Comparison of ENCODE assay signal across 8 cellular contexts in genomic region chr10:73773152-73773879, GRCh38. TPM values are rescaled to one million over a fixed set of nuclear protein-coding genes. Genes with fewer than 3 reads are reported as not detected.
A peak's percentile ranks its signal among the peaks of the same experiment; 100 is the strongest.
DNase-seq lines count a peak whose midpoint lies in the region; ATAC-seq, FAIRE-seq and TF ChIP-seq lines count a peak whose summit lies in the region.

No MANE protein-coding gene starts in this region.

- peak overlapping the region; percentile 52 to 74 (median 73) for H3K4me3 ChIP-seq in keratinocyte (ENCODE audit: control insufficient read depth in 2 of 3, extremely low read depth in 1 of 3, insufficient read depth in 2 of 3, low read depth in 1 of 3, low read length in 3 of 3)

- peak overlapping the region; percentile 95 for H3K27ac Mint-ChIP-seq in activated naive CD8-positive, alpha-beta T cell treated with anti-CD3 and anti-CD28 coated beads, Interleukin-2, amount 10 ng/mL, durations not matched to agents 7 days and 5 days
- peak overlapping the region; percentile 89 to 95 for H3K27ac Mint-ChIP-seq in stimulated activated naive CD8-positive, alpha-beta T cell treated with anti-CD3 and anti-CD28 coated beads, Interleukin-15, amount 100 ng/mL, for 72 hours

- no peak for TF ChIP-seq CTCF in keratinocyte (optimal IDR thresholded peaks at IDR 0.05 in 1 of 3, IDR thresholded peaks at IDR 0.05 in 1 of 3, conservative IDR thresholded peaks at IDR 0.05 in 1 of 3; ENCODE audit: extremely low read depth in 1 of 3, insufficient read depth in 2 of 3, low read length in 3 of 3)

- no peak for FAIRE-seq in keratinocyte (lab: Jason Lieb, UNC)

- H3K4me3 Mint-ChIP-seq in activated naive CD8-positive, alpha-beta T cell treated with anti-CD3 and anti-CD28 coated beads, Interleukin-2, amount 10 ng/mL, durations not matched to agents 7 days and 5 days, result peak overlapping the region; percentile 91
- peak overlapping the region; percentile 91 to 95 for H3K4me3 Mint-ChIP-seq in stimulated activated naive CD8-positive, alpha-beta T cell treated with anti-CD3 and anti-CD28 coated beads, Interleukin-15, amount 100 ng/mL, for 72 hours

- peaks cover 56% of the 10 kb centered on the region for H3K36me3 Mint-ChIP-seq in activated naive CD8-positive, alpha-beta T cell treated with anti-CD3 and anti-CD28 coated beads, Interleukin-2, amount 10 ng/mL, durations not matched to agents 7 days and 5 days

- H2AFZ ChIP-seq in keratinocyte (ENCODE audit: control insufficient read depth, low read length), result peak overlapping the region; percentile 76

- peaks cover 51% of the 10 kb centered on the region for H3K4me1 Mint-ChIP-seq in activated naive CD8-positive, alpha-beta T cell treated with anti-CD3 and anti-CD28 coated beads, Interleukin-2, amount 10 ng/mL, durations not matched to agents 7 days and 5 days
- H3K4me1 Mint-ChIP-seq in stimulated activated naive CD8-positive, alpha-beta T cell treated with anti-CD3 and anti-CD28 coated beads, Interleukin-15, amount 100 ng/mL, for 72 hours, result peaks cover 67% of the 10 kb centered on the region

- H3K79me2 ChIP-seq in keratinocyte (ENCODE audit: control insufficient read depth, insufficient read depth, low read length), result peaks cover 36% of the 10 kb centered on the region

- H3K27me3 Mint-ChIP-seq in activated naive CD8-positive, alpha-beta T cell treated with anti-CD3 and anti-CD28 coated beads, Interleukin-2, amount 10 ng/mL, durations not matched to agents 7 days and 5 days, result no peaks in the 10 kb centered on the region
- H3K27me3 Mint-ChIP-seq in stimulated activated naive CD8-positive, alpha-beta T cell treated with anti-CD3 and anti-CD28 coated beads, Interleukin-15, amount 100 ng/mL, for 72 hours, result no peaks in the 10 kb centered on the region

- H3K4me2 ChIP-seq in keratinocyte (ENCODE audit: control insufficient read depth, extremely low read depth, insufficient read depth, low read depth, low read length), result peak overlapping the region; percentile 82

- H3K27me3 ChIP-seq in keratinocyte (ENCODE audit: control insufficient read depth, extremely low read depth, insufficient read depth, low read length), result no peaks in the 10 kb centered on the region

- ATAC-seq in HG03457 (IDR thresholded peaks at IDR 0.05; ENCODE audit: unreplicated experiment) (peak; percentile 3), GM18517 (IDR thresholded peaks at IDR 0.05; ENCODE audit: unreplicated experiment) (no peak), HG03521 (IDR thresholded peaks at IDR 0.05; ENCODE audit: unreplicated experiment) (no peak)
- ATAC-seq in activated naive CD8-positive, alpha-beta T cell treated with anti-CD3 and anti-CD28 coated beads, Interleukin-2, amount 10 ng/mL, durations not matched to agents 7 days and 5 days (ENCODE audit: low read depth), result no peak
- ATAC-seq in stimulated activated naive CD8-positive, alpha-beta T cell treated with anti-CD3 and anti-CD28 coated beads, Interleukin-15, amount 100 ng/mL, for 72 hours, result peak; percentile 6

- no peak for DNase-seq in activated naive CD8-positive, alpha-beta T cell treated with anti-CD3 and anti-CD28 coated beads, Interleukin-2, amount 10 ng/mL, durations not matched to agents 7 days and 5 days
- DNase-seq in keratinocyte (ENCODE audit: low read depth, low spot score) (no peak), Kasumi-1 (lab: John Stamatoyannopoulos, UW) (no peak)
- no peak for DNase-seq in stimulated activated naive CD8-positive, alpha-beta T cell treated with anti-CD3 and anti-CD28 coated beads, Interleukin-15, amount 100 ng/mL, for 72 hours

- H3K27ac ChIP-seq in keratinocyte (ENCODE audit: control insufficient read depth, insufficient read depth, low read length), result peak overlapping the region; percentile 68

- H3K9me3 ChIP-seq in ES-I3 (ENCODE audit: control insufficient read depth, insufficient read depth, low read length) (no peaks in the 10 kb centered on the region), keratinocyte (ENCODE audit: control insufficient read depth, low read depth, low read length) (no peaks in the 10 kb centered on the region)

- no peaks in the 10 kb centered on the region for H3K9me1 ChIP-seq in keratinocyte (ENCODE audit: control insufficient read depth, extremely low read depth, insufficient read depth, low read length)

- H3K9me3 Mint-ChIP-seq in activated naive CD8-positive, alpha-beta T cell treated with anti-CD3 and anti-CD28 coated beads, Interleukin-2, amount 10 ng/mL, durations not matched to agents 7 days and 5 days, result no peaks in the 10 kb centered on the region
- no peaks in the 10 kb centered on the region for H3K9me3 Mint-ChIP-seq in stimulated activated naive CD8-positive, alpha-beta T cell treated with anti-CD3 and anti-CD28 coated beads, Interleukin-15, amount 100 ng/mL, for 72 hours

- H3K9ac ChIP-seq in ES-I3 (ENCODE audit: low read depth, low read length) (peak overlapping the region; percentile 90), keratinocyte (ENCODE audit: control insufficient read depth, extremely low read depth, insufficient read depth, low read length) (peak overlapping the region; percentile 81)

- H3K36me3 ChIP-seq in ES-I3 (ENCODE audit: insufficient read depth, low read length), result peaks cover 6% of the 10 kb centered on the region
- H3K36me3 ChIP-seq in keratinocyte (ENCODE audit: control insufficient read depth in 2 of 2, extremely low read depth in 1 of 2, insufficient read depth in 2 of 2, low read length in 2 of 2), result peaks cover 24 to 35% of the 10 kb centered on the region in 2 experiments

- peaks cover 5% of the 10 kb centered on the region for H4K20me1 ChIP-seq in keratinocyte (ENCODE audit: control insufficient read depth, extremely low read depth, insufficient read depth, low read length)

- H3K4me1 ChIP-seq in ES-I3 (ENCODE audit: insufficient read depth, low read length) (peaks cover 4% of the 10 kb centered on the region; the same call in 1 of the 2 replicates), keratinocyte (ENCODE audit: control insufficient read depth, extremely low read depth, insufficient read depth, low read length) (peaks cover 29% of the 10 kb centered on the region)

- dilution Hi-C loops in keratinocyte (cut with MboI; ENCODE audit: extremely low pct_ligation_motif_present, low sequenced_read_pairs), result no loop called here

- POLR2A ChIA-PET in activated naive CD8-positive, alpha-beta T cell treated with anti-CD3 and anti-CD28 coated beads, Interleukin-2, amount 10 ng/mL, durations not matched to agents 7 days and 5 days (lab: Charles Lee), result interaction anchor here (0.6 to 4.1 kb wide), 10 partner anchors 10 to 129 kb away, joined by 3 to 101 read pairs (median 6); partner anchors contain the start of genes CAMK2G, CHCHD1, SEC24C and ZSWIM8

RNA-seq across cellular contexts. Expression of gene CHCHD1, which starts 8.5 kb away (rescaled TPM):
- total RNA-seq in activated naive CD8-positive, alpha-beta T cell treated with anti-CD3 and anti-CD28 coated beads, Interleukin-2, amount 10 ng/mL, durations not matched to agents 7 days and 5 days, result 10 to 100 TPM; 23.0 to 24.8 TPM
- 39.5 to 59.8 TPM (median 49.8 TPM) in 3 replicates for polyA plus RNA-seq in keratinocyte
- 49.7 TPM for polyA plus RNA-seq in keratinocyte (2011; ENCODE audit: low read depth)
- polyA plus RNA-seq in keratinocyte (2011; cell fraction: cytosol; rRNA removed), result 26.6 and 41.9 TPM in 2 replicates
- polyA plus RNA-seq in keratinocyte (2011; cell fraction: nucleus; rRNA removed), result 14.0 and 21.6 TPM in 2 replicates
- 52.0 and 68.1 TPM in 2 replicates for polyA plus RNA-seq in keratinocyte (2012; ENCODE audit: low replicate concordance)
- polyA minus RNA-seq in keratinocyte, result 3.7 to 6.7 TPM (median 5.2 TPM) in 3 replicates
- 10.2 TPM for polyA minus RNA-seq in keratinocyte (2011; cell fraction: cytosol; rRNA and poly(A)+ RNA removed)
- 2.2 and 2.6 TPM in 2 replicates for polyA minus RNA-seq in keratinocyte (2011; cell fraction: nucleus; rRNA and poly(A)+ RNA removed)

RNA-seq across cellular contexts. Expression of gene ZSWIM8, which starts 12.1 kb away (rescaled TPM):
- total RNA-seq in activated naive CD8-positive, alpha-beta T cell treated with anti-CD3 and anti-CD28 coated beads, Interleukin-2, amount 10 ng/mL, durations not matched to agents 7 days and 5 days, result 10 to 100 TPM; 93.4 to 95.2 TPM
- 34.2 to 83.5 TPM (median 39.2 TPM) in 3 replicates for polyA plus RNA-seq in keratinocyte
- polyA plus RNA-seq in keratinocyte (2011; ENCODE audit: low read depth), result 39.5 TPM
- polyA plus RNA-seq in keratinocyte (2011; cell fraction: cytosol; rRNA removed), result 26.0 and 40.6 TPM in 2 replicates
- polyA plus RNA-seq in keratinocyte (2011; cell fraction: nucleus; rRNA removed), result 130 and 180 TPM in 2 replicates
- 45.9 and 88.6 TPM in 2 replicates for polyA plus RNA-seq in keratinocyte (2012; ENCODE audit: low replicate concordance)
- polyA minus RNA-seq in keratinocyte, result 74.5 to 131 TPM (median 122 TPM) in 3 replicates
- polyA minus RNA-seq in keratinocyte (2011; cell fraction: cytosol; rRNA and poly(A)+ RNA removed), result 52.0 TPM
- 96.3 and 104 TPM in 2 replicates for polyA minus RNA-seq in keratinocyte (2011; cell fraction: nucleus; rRNA and poly(A)+ RNA removed)

RNA-seq across cellular contexts. Expression of gene SEC24C, which starts 29.1 kb away (rescaled TPM):
- total RNA-seq in activated naive CD8-positive, alpha-beta T cell treated with anti-CD3 and anti-CD28 coated beads, Interleukin-2, amount 10 ng/mL, durations not matched to agents 7 days and 5 days, result 10 to 100 TPM; 96.3 to 96.7 TPM
- 65.3 to 78.4 TPM (median 75.8 TPM) in 3 replicates for polyA plus RNA-seq in keratinocyte
- polyA plus RNA-seq in keratinocyte (2011; ENCODE audit: low read depth), result 51.1 TPM
- 61.3 and 69.4 TPM in 2 replicates for polyA plus RNA-seq in keratinocyte (2011; cell fraction: cytosol; rRNA removed)
- polyA plus RNA-seq in keratinocyte (2011; cell fraction: nucleus; rRNA removed), result 145 and 162 TPM in 2 replicates
- polyA plus RNA-seq in keratinocyte (2012; ENCODE audit: low replicate concordance), result 46.1 and 65.3 TPM in 2 replicates
- polyA minus RNA-seq in keratinocyte, result 120 to 259 TPM (median 139 TPM) in 3 replicates
- polyA minus RNA-seq in keratinocyte (2011; cell fraction: cytosol; rRNA and poly(A)+ RNA removed), result 67.5 TPM
- polyA minus RNA-seq in keratinocyte (2011; cell fraction: nucleus; rRNA and poly(A)+ RNA removed), result 86.9 and 109 TPM in 2 replicates

RNA-seq across cellular contexts. Expression of gene NDST2, which starts 38.1 kb away (rescaled TPM):
- 10 to 100 TPM; 80.1 to 82.0 TPM for total RNA-seq in activated naive CD8-positive, alpha-beta T cell treated with anti-CD3 and anti-CD28 coated beads, Interleukin-2, amount 10 ng/mL, durations not matched to agents 7 days and 5 days
- 13.3 to 21.8 TPM (median 14.8 TPM) in 3 replicates for polyA plus RNA-seq in keratinocyte
- 6.1 TPM for polyA plus RNA-seq in keratinocyte (2011; ENCODE audit: low read depth)
- polyA plus RNA-seq in keratinocyte (2011; cell fraction: cytosol; rRNA removed), result 7.1 and 8.6 TPM in 2 replicates
- 39.3 and 44.8 TPM in 2 replicates for polyA plus RNA-seq in keratinocyte (2011; cell fraction: nucleus; rRNA removed)
- polyA plus RNA-seq in keratinocyte (2012; ENCODE audit: low replicate concordance), result 11.9 and 12.9 TPM in 2 replicates
- polyA minus RNA-seq in keratinocyte, result 22.7 to 27.4 TPM (median 24.6 TPM) in 3 replicates
- 13.0 TPM for polyA minus RNA-seq in keratinocyte (2011; cell fraction: cytosol; rRNA and poly(A)+ RNA removed)
- 21.8 and 23.3 TPM in 2 replicates for polyA minus RNA-seq in keratinocyte (2011; cell fraction: nucleus; rRNA and poly(A)+ RNA removed)

Comparison
In these comparisons a context has a peak if more than half of its experiments do, and no peak if none do; other contexts are left out.
1. ATAC-seq: peak in HG03457 (single experiment) and stimulated activated naive CD8-positive, alpha-beta T cell treated with anti-CD3 and anti-CD28 coated beads, Interleukin-15, amount 100 ng/mL, for 72 hours (single experiment); none in activated naive CD8-positive, alpha-beta T cell treated with anti-CD3 and anti-CD28 coated beads, Interleukin-2, amount 10 ng/mL, durations not matched to agents 7 days and 5 days (single experiment), GM18517 (single experiment) and HG03521 (single experiment).